ENCODE assay signal across 10 cellular contexts in genomic region chr3:54237109-54237508, GRCh38.
"Had no signal": no experiment of that assay in that cellular context is flagged by ENCODE, and none has a peak within 500 bp of the region (broad histone marks: within the 10 kb centered on the region; RNA-seq: fewer than 3 reads in every experiment).

No MANE protein-coding gene starts in this region.

- H3K4me1 Mint-ChIP-seq: IgD-negative memory B cell had no signal

- H3K27me3 Mint-ChIP-seq: IgD-negative memory B cell had no signal

- H3K4me3 ChIP-seq: GM23248, HAP-1 had no signal

- H3K36me3 ChIP-seq: HAP-1 had no signal

- ATAC-seq: HCT116, HepG2 had no signal

- H3K9me3 ChIP-seq: HAP-1 had no signal

- H3K27ac ChIP-seq: GM23248, HL-60, KMS-11 had no signal

- H3K4me3 Mint-ChIP-seq: IgD-negative memory B cell had no signal

- H3K27ac Mint-ChIP-seq: IgD-negative memory B cell had no signal

- DNase-seq: GM23248, GOT3, H7, KBM-7 had no signal

- H3K4me1 ChIP-seq: HAP-1 had no signal

- H3K36me3 Mint-ChIP-seq: IgD-negative memory B cell had no signal
